11 cellular contexts compared by ENCODE assay signal in the genomic region with DNA sequence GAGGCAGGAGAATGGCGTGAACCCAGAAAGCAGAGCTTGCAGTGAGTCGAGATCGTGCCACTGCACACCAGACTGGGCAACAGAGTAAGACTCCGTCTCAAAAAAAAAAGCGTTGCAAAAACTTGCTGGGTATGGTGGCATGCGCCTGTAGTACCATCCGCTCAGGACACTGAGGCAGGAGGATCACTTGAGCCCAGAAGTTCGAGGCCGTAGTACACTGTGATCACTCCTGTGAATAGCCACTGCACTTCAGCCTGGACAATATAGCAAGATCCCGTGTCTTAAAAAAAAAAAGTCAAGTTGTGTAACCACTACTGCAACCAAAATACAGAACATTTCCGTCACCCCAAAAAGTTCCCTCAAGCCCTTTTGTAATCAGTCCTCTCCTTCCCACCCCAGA. TPM values are rescaled to one million over a fixed set of nuclear protein-coding genes. Genes with fewer than 3 reads are reported as not detected.
DNase-seq lines count a peak whose midpoint lies in the region; ATAC-seq and TF ChIP-seq lines count a peak whose summit lies in the region.
"Had no signal": no experiment of that assay in that cellular context is flagged by ENCODE, and none has a peak within 500 bp of the region (broad histone marks: within the 10 kb centered on the region; RNA-seq: fewer than 3 reads in every experiment).

No MANE protein-coding gene starts in this region.

- BruUV-seq in IMR-90 (replicated peaks; lab: Mats Ljungman, UMichigan): no TSS peak

- H4K20me1 ChIP-seq in IMR-90 (ENCODE audit: insufficient read depth, low read length): peaks cover 31% of the 10 kb centered on the region; the same call in 1 of the 2 replicates

- H3K9ac ChIP-seq in IMR-90 (ENCODE audit: low read depth, low read length): no peak overlapping the region

- no peak overlapping the region for H2AK5ac ChIP-seq in IMR-90 (ENCODE audit: low read depth, low read length)

- no peak overlapping the region for H3K56ac ChIP-seq in IMR-90 (ENCODE audit: extremely low read depth, insufficient read depth, low read length)

- no peak overlapping the region for H3K18ac ChIP-seq in IMR-90 (ENCODE audit: low read depth, low read length)

- H3K4me3 ChIP-seq in IMR-90 (ENCODE audit: insufficient read depth, low read depth, low read length) (no peak overlapping the region), neutrophil (ENCODE audit: low read depth in 1 of 2, low read length in 1 of 2) (peak overlapping the region; percentile 87 to 88), prostate gland (no peak overlapping the region)

- no peak overlapping the region for H3K4me2 ChIP-seq in IMR-90 (ENCODE audit: low read depth, low read length)

- H3K9me1 ChIP-seq in IMR-90 (ENCODE audit: insufficient read depth, low read length): peaks cover 15% of the 10 kb centered on the region

- H3K79me1 ChIP-seq in IMR-90 (ENCODE audit: low read depth in 1 of 2, low read length in 2 of 2): peaks cover 42 to 60% of the 10 kb centered on the region in 2 experiments

- no peaks in the 10 kb centered on the region for H3K9me3 Mint-ChIP-seq in T-helper 2 cell treated with Interferon-gamma antibody and Interleukin-4, amounts not matched to agents 5 μg/mL and 100 μg/mL, for 36 hours
- H3K9me3 Mint-ChIP-seq in brain: no peaks in the 10 kb centered on the region

- no peaks in the 10 kb centered on the region for H3K9me3 ChIP-seq in IMR-90 (ENCODE audit: control insufficient read depth, insufficient read depth, low read length)
- H3K9me3 ChIP-seq in neutrophil: no peaks in the 10 kb centered on the region
- no peaks in the 10 kb centered on the region for H3K9me3 ChIP-seq in prostate gland

- H3K23ac ChIP-seq in IMR-90 (ENCODE audit: low read depth, low read length): no peak overlapping the region

- peaks cover 9% of the 10 kb centered on the region for H3K4me1 ChIP-seq in IMR-90 (ENCODE audit: control insufficient read depth, insufficient read depth, low read length)
- peaks cover 47 to 48% of the 10 kb centered on the region in 2 experiments for H3K4me1 ChIP-seq in neutrophil (ENCODE audit: control insufficient read depth in 1 of 2, insufficient read depth in 1 of 2, low read depth in 1 of 2, low read length in 1 of 2)
- H3K4me1 ChIP-seq in prostate gland (replicated peaks): no peaks in the 10 kb centered on the region

- no peak overlapping the region for H2BK5ac ChIP-seq in IMR-90 (ENCODE audit: low read depth, low read length, poor library complexity, severe bottlenecking)

- CTCF ChIA-PET in IMR-90 (lab: Yijun Ruan, JAX): no interaction called here

- WGBS in IMR-90 (ENCODE audit: extremely low coverage in 2 of 2, insufficient read length in 1 of 2), 2 experiments: 90% methylated on average over 9 of the region's 11 CpGs; no CpG with 5 or more reads in 1 of the 2 experiments
- WGBS in prostate gland: 97% methylated on average over 11 of the region's 11 CpGs

- dilution Hi-C loops in IMR-90 (cut with HindIII; ENCODE audit: low sequenced_read_pairs, unreplicated experiment): no loop called here

- intact Hi-C loops in IMR-90 (cut with micrococcal nuclease): loop anchor here (5.0 kb wide), 1 partner anchor 62 kb away; a partner anchor contains a TSS
- intact Hi-C loops in prostate gland (cut with DNase I): no loop called here

- no peak overlapping the region for H2AK9ac ChIP-seq in IMR-90 (replicated peaks; ENCODE audit: low read depth, low read length, poor library complexity)

- H3K27ac ChIP-seq in IMR-90 (ENCODE audit: insufficient read depth, low read length): no peak overlapping the region
- peak overlapping the region; percentile 99 for H3K27ac ChIP-seq in neutrophil
- no peak overlapping the region for H3K27ac ChIP-seq in prostate gland
- H3K27ac ChIP-seq: RWPE1 had no signal

- H4K8ac ChIP-seq in IMR-90 (ENCODE audit: low read depth in 2 of 2, low read length in 2 of 2): no peak overlapping the region

- H3K27me3 Mint-ChIP-seq in T-helper 2 cell treated with Interferon-gamma antibody and Interleukin-4, amounts not matched to agents 5 μg/mL and 100 μg/mL, for 36 hours (ENCODE audit: low read depth): no peaks in the 10 kb centered on the region
- peaks cover 5% of the 10 kb centered on the region for H3K27me3 Mint-ChIP-seq in brain

- no peak overlapping the region for H2BK15ac ChIP-seq in IMR-90 (ENCODE audit: low read depth, low read length)

- TF ChIP-seq RAD21 in IMR-90 (IDR thresholded peaks at IDR 0.05; ENCODE audit: low read length): no peak

- TF ChIP-seq CTCF in IMR-90 (conservative IDR thresholded peaks at IDR 0.05; ENCODE audit: low read depth, low read length) (no peak), brain (conservative IDR thresholded peaks at IDR 0.05) (no peak), neutrophil (IDR thresholded peaks at IDR 0.05) (no peak), prostate gland (IDR thresholded peaks at IDR 0.05) (no peak)

- POLR2A ChIA-PET in IMR-90 (lab: Charles Lee; ENCODE audit: unreplicated experiment): no interaction called here

- no peak for DNase-seq in T-helper 2 cell treated with Interferon-gamma antibody and Interleukin-4, amounts not matched to agents 5 μg/mL and 100 μg/mL, for 36 hours (ENCODE audit: low spot score)
- DNase-seq in T-helper 2 cell: no peak
- no peak for DNase-seq in IMR-90
- DNase-seq in prostate gland (ENCODE audit: low spot score): no peak
- no peak for DNase-seq in NCI-H345 (lab: John Stamatoyannopoulos, UW)
- DNase-seq: stimulated activated CD4-positive, alpha-beta T cell treated with anti-CD3 and anti-CD28 coated beads, Interleukin-12 subunit alpha, Interleukin-12 subunit beta, amount 100 ng/mL, for 4 hours; stimulated activated CD8-positive, alpha-beta memory T cell treated with anti-CD3 and anti-CD28 coated beads, Interleukin-4, amount 100 ng/mL, for 48 hours had no signal

- no peak overlapping the region for H3K14ac ChIP-seq in IMR-90 (replicated peaks; ENCODE audit: low read depth, low read length)

- peak overlapping the region; percentile 98 for H3K4me3 Mint-ChIP-seq in T-helper 2 cell treated with Interferon-gamma antibody and Interleukin-4, amounts not matched to agents 5 μg/mL and 100 μg/mL, for 36 hours
- H3K4me3 Mint-ChIP-seq in brain: peak overlapping the region; percentile 87 to 97 (median 96)

- ATAC-seq in IMR-90 (ENCODE audit: low read depth) (no peak), GM21576 (IDR thresholded peaks at IDR 0.05; ENCODE audit: unreplicated experiment) (no peak)

- H3K36me3 Mint-ChIP-seq in T-helper 2 cell treated with Interferon-gamma antibody and Interleukin-4, amounts not matched to agents 5 μg/mL and 100 μg/mL, for 36 hours (ENCODE audit: low read depth): peaks cover 56% of the 10 kb centered on the region
- H3K36me3 Mint-ChIP-seq in brain: peaks cover 49% of the 10 kb centered on the region

- in situ Hi-C loops in IMR-90 (cut with MboI; ENCODE audit: low sequenced_read_pairs): no loop called here

- no peak overlapping the region for H3K4ac ChIP-seq in IMR-90 (ENCODE audit: low read depth, low read length)

- no peak overlapping the region for H2BK120ac ChIP-seq in IMR-90 (ENCODE audit: low read depth, low read length)

- H3K27ac Mint-ChIP-seq in T-helper 2 cell treated with Interferon-gamma antibody and Interleukin-4, amounts not matched to agents 5 μg/mL and 100 μg/mL, for 36 hours: peak overlapping the region; percentile 74
- peak overlapping the region in 3 of 5 experiments; percentile 51 to 84 (median 76) for H3K27ac Mint-ChIP-seq in brain

- H2AFZ ChIP-seq in IMR-90 (replicated peaks; ENCODE audit: low read length, poor library complexity): no peak overlapping the region

- H3K27me3 ChIP-seq in IMR-90 (ENCODE audit: control insufficient read depth, insufficient read depth, low read length) (no peaks in the 10 kb centered on the region), neutrophil (no peaks in the 10 kb centered on the region), prostate gland (replicated peaks; ENCODE audit: insufficient read depth) (no peaks in the 10 kb centered on the region)

- H3K36me3 ChIP-seq in IMR-90 (ENCODE audit: control insufficient read depth, insufficient read depth, low read length) (peaks cover 36% of the 10 kb centered on the region), neutrophil (peaks cover 61% of the 10 kb centered on the region), prostate gland (peaks cover 2 to 5% of the 10 kb centered on the region in 2 donors)

- H4K5ac ChIP-seq in IMR-90 (ENCODE audit: low read depth, low read length): no peak overlapping the region

- no peak overlapping the region for H4K91ac ChIP-seq in IMR-90 (ENCODE audit: insufficient read depth, low read depth, low read length)

- TF ChIP-seq POLR2A in IMR-90 (IDR thresholded peaks at IDR 0.05; ENCODE audit: low read depth, low read length) (0 out of 2 replicates have a peak, but pooled peaks have one; percentile 4), prostate gland (IDR thresholded peaks at IDR 0.05) (no peak)

- no peak overlapping the region for H2BK20ac ChIP-seq in IMR-90 (ENCODE audit: low read depth, low read length)

- peaks cover 42% of the 10 kb centered on the region for H3K4me1 Mint-ChIP-seq in T-helper 2 cell treated with Interferon-gamma antibody and Interleukin-4, amounts not matched to agents 5 μg/mL and 100 μg/mL, for 36 hours (ENCODE audit: low read depth)
- H3K4me1 Mint-ChIP-seq in brain: peaks cover 32% of the 10 kb centered on the region

RNA-seq across cellular contexts. Expression of a gene that starts 1.5 kb away (rescaled TPM):
- 383 and 405 TPM in 2 replicates for total RNA-seq in IMR-90 (2012; rRNA removed)
- polyA plus RNA-seq in IMR-90 (2012; rRNA removed): 160 and 188 TPM in 2 replicates
- 123 and 177 TPM in 2 replicates for polyA plus RNA-seq in IMR-90 (2012; cell fraction: cytosol; rRNA removed)
- 64.3 and 102 TPM in 2 replicates for polyA plus RNA-seq in IMR-90 (2012; cell fraction: nucleus; rRNA removed; ENCODE audit: low replicate concordance)
- 113 TPM for polyA plus RNA-seq in brain (ENCODE audit: insufficient read depth, low read depth, low replicate concordance)
- total RNA-seq in prostate gland: 100 to 1,000 TPM; 121 to 152 TPM

RNA-seq across cellular contexts. Expression of a gene that starts 2.1 kb away (rescaled TPM):
- 69.7 and 83.0 TPM in 2 replicates for total RNA-seq in IMR-90 (2012; rRNA removed)
- polyA plus RNA-seq in IMR-90 (2012; rRNA removed): 68.0 and 69.7 TPM in 2 replicates
- polyA plus RNA-seq in IMR-90 (2012; cell fraction: cytosol; rRNA removed): 67.8 and 79.3 TPM in 2 replicates
- polyA plus RNA-seq in IMR-90 (2012; cell fraction: nucleus; rRNA removed; ENCODE audit: low replicate concordance): 37.7 and 38.4 TPM in 2 replicates
- 83.6 TPM for polyA plus RNA-seq in brain (ENCODE audit: insufficient read depth, low read depth, low replicate concordance)
- 100 to 1,000 TPM; 130 to 131 TPM for total RNA-seq in prostate gland

RNA-seq across cellular contexts. Expression of a gene that starts 15.7 kb away (rescaled TPM):
- 5.8 and 6.8 TPM in 2 replicates for total RNA-seq in IMR-90 (2012; rRNA removed)
- polyA plus RNA-seq in IMR-90 (2012; rRNA removed): 37.4 and 43.4 TPM in 2 replicates
- 11.2 TPM in 2 replicates for polyA plus RNA-seq in IMR-90 (2012; cell fraction: cytosol; rRNA removed)
- polyA plus RNA-seq in IMR-90 (2012; cell fraction: nucleus; rRNA removed; ENCODE audit: low replicate concordance): 411 and 417 TPM in 2 replicates
- polyA plus RNA-seq in brain (ENCODE audit: insufficient read depth, low read depth, low replicate concordance): 4.8 TPM
- 10 to 100 TPM; 40.7 to 69.0 TPM for total RNA-seq in prostate gland

RNA-seq across cellular contexts. Expression of a gene that starts 24.7 kb away (rescaled TPM):
- total RNA-seq in IMR-90 (2012; rRNA removed) (28.9 and 33.3 TPM in 2 replicates), prostate gland (100 to 1,000 TPM in 1 of 2 donors, 10 to 100 TPM in 1; 74.4 to 167 TPM)
- polyA plus RNA-seq in IMR-90 (2012; rRNA removed) (36.4 and 41.2 TPM in 2 replicates), brain (ENCODE audit: insufficient read depth, low read depth, low replicate concordance) (23.8 TPM)
- polyA plus RNA-seq in IMR-90 (2012; cell fraction: cytosol; rRNA removed): 41.3 and 45.9 TPM in 2 replicates
- polyA plus RNA-seq in IMR-90 (2012; cell fraction: nucleus; rRNA removed; ENCODE audit: low replicate concordance): 22.2 and 41.7 TPM in 2 replicates

RNA-seq across cellular contexts. Expression of a gene that starts 44.6 kb away (rescaled TPM):
- total RNA-seq in IMR-90 (2012; rRNA removed) (14.9 and 15.8 TPM in 2 replicates), prostate gland (10 to 100 TPM; 22.6 to 38.2 TPM)
- polyA plus RNA-seq in IMR-90 (2012; rRNA removed) (25.6 and 28.2 TPM in 2 replicates), brain (ENCODE audit: insufficient read depth, low read depth, low replicate concordance) (23.0 TPM)
- polyA plus RNA-seq in IMR-90 (2012; cell fraction: cytosol; rRNA removed): 24.6 and 29.1 TPM in 2 replicates
- polyA plus RNA-seq in IMR-90 (2012; cell fraction: nucleus; rRNA removed; ENCODE audit: low replicate concordance): 30.2 and 34.3 TPM in 2 replicates

Comparison
In these comparisons a context has a peak if more than half of its experiments do, and no peak if none do; other contexts are left out.
1. H3K4me3 ChIP-seq: peak in neutrophil (2 of 2); none in IMR-90 (single experiment) and prostate gland (0 of 2).